Comparison of ENCODE assay signal across 1 cellular context in the genomic region with DNA sequence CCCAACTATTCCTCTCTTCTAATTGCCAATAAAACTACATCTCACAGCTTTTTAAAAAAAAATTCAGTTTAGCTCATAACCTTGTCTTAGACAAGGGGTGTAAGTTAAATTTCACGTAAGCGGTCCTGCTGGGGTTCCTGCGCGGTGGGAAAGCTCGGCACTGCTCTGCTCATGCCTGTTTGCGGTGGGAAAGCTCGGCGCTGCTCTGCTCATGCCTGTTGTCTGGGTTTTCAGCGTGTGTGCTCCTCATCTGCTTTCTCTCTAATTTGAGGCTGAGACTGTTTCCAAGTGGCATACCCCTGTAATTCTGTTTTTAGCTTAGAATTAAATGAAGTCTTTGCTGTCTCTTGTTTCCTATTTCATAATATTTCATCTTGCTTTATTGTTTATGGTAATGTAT.
TF ChIP-seq lines count a peak whose summit lies in the region.

No MANE protein-coding gene starts in this region.

TF ChIP-seq in K562, 482 proteins besides CTCF, POLR2A, EP300 and RAD21:
- TF ChIP-seq, protein P1, sequence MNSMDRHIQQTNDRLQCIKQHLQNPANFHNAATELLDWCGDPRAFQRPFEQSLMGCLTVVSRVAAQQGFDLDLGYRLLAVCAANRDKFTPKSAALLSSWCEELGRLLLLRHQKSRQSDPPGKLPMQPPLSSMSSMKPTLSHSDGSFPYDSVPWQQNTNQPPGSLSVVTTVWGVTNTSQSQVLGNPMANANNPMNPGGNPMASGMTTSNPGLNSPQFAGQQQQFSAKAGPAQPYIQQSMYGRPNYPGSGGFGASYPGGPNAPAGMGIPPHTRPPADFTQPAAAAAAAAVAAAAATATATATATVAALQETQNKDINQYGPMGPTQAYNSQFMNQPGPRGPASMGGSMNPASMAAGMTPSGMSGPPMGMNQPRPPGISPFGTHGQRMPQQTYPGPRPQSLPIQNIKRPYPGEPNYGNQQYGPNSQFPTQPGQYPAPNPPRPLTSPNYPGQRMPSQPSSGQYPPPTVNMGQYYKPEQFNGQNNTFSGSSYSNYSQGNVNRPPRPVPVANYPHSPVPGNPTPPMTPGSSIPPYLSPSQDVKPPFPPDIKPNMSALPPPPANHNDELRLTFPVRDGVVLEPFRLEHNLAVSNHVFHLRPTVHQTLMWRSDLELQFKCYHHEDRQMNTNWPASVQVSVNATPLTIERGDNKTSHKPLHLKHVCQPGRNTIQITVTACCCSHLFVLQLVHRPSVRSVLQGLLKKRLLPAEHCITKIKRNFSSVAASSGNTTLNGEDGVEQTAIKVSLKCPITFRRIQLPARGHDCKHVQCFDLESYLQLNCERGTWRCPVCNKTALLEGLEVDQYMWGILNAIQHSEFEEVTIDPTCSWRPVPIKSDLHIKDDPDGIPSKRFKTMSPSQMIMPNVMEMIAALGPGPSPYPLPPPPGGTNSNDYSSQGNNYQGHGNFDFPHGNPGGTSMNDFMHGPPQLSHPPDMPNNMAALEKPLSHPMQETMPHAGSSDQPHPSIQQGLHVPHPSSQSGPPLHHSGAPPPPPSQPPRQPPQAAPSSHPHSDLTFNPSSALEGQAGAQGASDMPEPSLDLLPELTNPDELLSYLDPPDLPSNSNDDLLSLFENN (IDR thresholded peaks at IDR 0.05; ENCODE audit: low read depth in 2 of 2, low read length in 2 of 2) = peak in 1 of 2 experiments; percentile 79; a peak in 2 of 4 replicates
- TF ChIP-seq ZBTB17 (CRISPR knock-in tag; IDR thresholded peaks at IDR 0.05) (peak; percentile 97), RFX1 (IDR thresholded peaks at IDR 0.05) (peak; percentile 20; the same call in 1 of the 2 replicates), IRF2 (CRISPR knock-in tag; IDR thresholded peaks at IDR 0.05) (no peak)
- TF ChIP-seq, protein P2, sequence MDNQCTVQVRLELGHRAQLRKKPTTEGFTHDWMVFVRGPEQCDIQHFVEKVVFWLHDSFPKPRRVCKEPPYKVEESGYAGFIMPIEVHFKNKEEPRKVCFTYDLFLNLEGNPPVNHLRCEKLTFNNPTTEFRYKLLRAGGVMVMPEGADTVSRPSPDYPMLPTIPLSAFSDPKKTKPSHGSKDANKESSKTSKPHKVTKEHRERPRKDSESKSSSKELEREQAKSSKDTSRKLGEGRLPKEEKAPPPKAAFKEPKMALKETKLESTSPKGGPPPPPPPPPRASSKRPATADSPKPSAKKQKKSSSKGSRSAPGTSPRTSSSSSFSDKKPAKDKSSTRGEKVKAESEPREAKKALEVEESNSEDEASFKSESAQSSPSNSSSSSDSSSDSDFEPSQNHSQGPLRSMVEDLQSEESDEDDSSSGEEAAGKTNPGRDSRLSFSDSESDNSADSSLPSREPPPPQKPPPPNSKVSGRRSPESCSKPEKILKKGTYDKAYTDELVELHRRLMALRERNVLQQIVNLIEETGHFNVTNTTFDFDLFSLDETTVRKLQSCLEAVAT (IDR thresholded peaks at IDR 0.05) = peak in 1 of 2 experiments; percentile 98; a peak in 2 of 4 replicates
TF ChIP-seq in K562: peak in this region for 4.
